ENCODE assay signal across 8 cellular contexts in the genomic region with DNA sequence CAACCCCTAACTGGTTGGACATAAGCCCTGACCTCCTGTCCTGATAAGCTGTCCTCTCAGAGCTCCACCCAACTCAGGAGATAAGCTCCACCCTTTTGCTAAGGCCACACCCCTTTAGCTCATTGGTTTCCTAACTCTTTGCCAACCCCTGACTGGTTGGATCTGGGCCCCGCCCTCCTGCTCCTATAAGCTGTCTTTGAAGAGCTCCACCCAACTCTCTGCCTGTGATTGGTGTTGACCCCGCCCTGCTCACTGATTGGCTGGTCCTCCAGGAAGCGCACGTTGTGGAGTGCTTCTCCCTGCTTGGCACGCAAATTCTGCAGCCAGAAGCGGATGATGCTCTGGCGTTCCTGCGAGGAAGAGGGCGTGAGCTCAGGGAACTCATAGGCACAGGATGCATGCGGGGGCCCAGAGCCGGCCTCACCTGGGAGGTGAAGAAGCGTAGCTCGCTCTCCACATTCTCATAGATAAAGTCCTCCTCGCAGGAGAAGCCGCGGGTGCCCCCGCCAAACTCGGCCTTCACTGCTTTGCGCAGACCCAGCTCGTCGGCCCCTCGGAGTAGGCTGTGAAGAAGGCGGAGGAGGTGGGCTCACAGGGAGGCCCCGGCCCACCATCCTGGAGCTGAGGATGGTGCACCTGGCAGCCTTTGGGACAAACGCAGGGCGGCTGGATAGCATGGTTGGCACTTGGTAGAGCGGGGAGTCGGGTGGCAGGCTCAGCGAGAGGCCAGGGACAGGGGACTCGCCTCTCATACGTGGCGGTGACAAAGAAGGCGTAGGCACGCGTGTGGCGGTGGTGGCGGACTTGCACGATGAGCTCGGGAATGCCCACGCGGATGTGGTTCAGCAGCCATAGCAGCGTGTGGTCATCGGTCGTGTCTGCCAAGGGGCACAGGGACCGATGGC. TPM values are rescaled to one million over a fixed set of nuclear protein-coding genes. Genes with fewer than 3 reads are reported as not detected.
DNase-seq lines count a peak whose midpoint lies in the region; ATAC-seq, FAIRE-seq and TF ChIP-seq lines count a peak whose summit lies in the region.

No MANE protein-coding gene starts in this region.

- peak overlapping the region; percentile 76 to 79 (median 78) for H3K4me3 Mint-ChIP-seq in nephron

- TF ChIP-seq RAD21 in A549 (conservative IDR thresholded peaks at IDR 0.05 in 1 of 2, IDR thresholded peaks at IDR 0.05 in 1 of 2): no peak

- H3K36me3 Mint-ChIP-seq in nephron (ENCODE audit: low read depth): peaks cover 19% of the 10 kb centered on the region

- no peak overlapping the region for H3K27ac Mint-ChIP-seq in nephron

- TF ChIP-seq CTCF in A549 (IDR thresholded peaks at IDR 0.05) (no peak), nephron (IDR thresholded peaks at IDR 0.05; ENCODE audit: unreplicated experiment in 3 of 3) (no peak), omental fat pad (IDR thresholded peaks at IDR 0.05) (no peak)

- H3K4me3 ChIP-seq in A549: no peak overlapping the region

- ATAC-seq in A549 (peak in 1 of 2 experiments; percentile 6; a peak in 3 of 6 replicates), GM21360 (IDR thresholded peaks at IDR 0.05; ENCODE audit: unreplicated experiment) (no peak), omental fat pad (ENCODE audit: low FRiP score) (no peak)

- WGBS in A549 (ENCODE audit: missing lambda C conversion rate): 93% methylated on average over 25 of the region's 45 CpGs

- CTCF ChIA-PET in A549 (lab: Yijun Ruan, JAX): interaction anchor here (0.8 to 2.5 kb wide), 9 partner anchors 10 to 57 kb away, joined by 3 to 9 read pairs (median 3); a partner anchor contains a TSS

- peak overlapping the region; percentile 84 for H3K4me2 ChIP-seq in A549

- peaks cover 17% of the 10 kb centered on the region for H3K4me1 Mint-ChIP-seq in nephron

- no peaks in the 10 kb centered on the region for H3K9me3 Mint-ChIP-seq in nephron

- H3K4me1 ChIP-seq in A549: peaks cover 14% of the 10 kb centered on the region

- no peak for FAIRE-seq in A549 (lab: Jason Lieb, UNC)

- TF ChIP-seq EP300 in A549 (IDR thresholded peaks at IDR 0.05): no peak

- peak overlapping the region in 1 of 2 experiments; percentile 98; a peak in 3 of 6 replicates for H3K27ac ChIP-seq in A549

- H3K27me3 Mint-ChIP-seq in nephron (ENCODE audit: low read depth): peaks cover 19% of the 10 kb centered on the region

- POLR2A ChIA-PET in A549 (lab: Yijun Ruan, JAX): interaction anchor here (0.6 to 1.0 kb wide), 4 partner anchors 20 to 292 kb away, joined by 3 to 4 read pairs (median 4); a partner anchor contains a TSS

- no peak for TF ChIP-seq POLR2A in A549 (IDR thresholded peaks at IDR 0.05; ENCODE audit: low read length)

- DNase-seq in A549 (ENCODE audit: low read depth in 1 of 2, low spot score in 1 of 2) (peak; percentile 41 to 90), EH (ENCODE audit: low read depth) (peak; percentile 67), NCI-H774 (lab: John Stamatoyannopoulos, UW) (peak; percentile 16), amygdala (lab: John Stamatoyannopoulos, UW) (peak in 29 of 56 donors; percentile 6 to 83 (median 41)), cerebellar nuclear complex (lab: John Stamatoyannopoulos, UW) (no peak), omental fat pad (ENCODE audit: low spot score) (no peak)

- H3K9me3 ChIP-seq in A549: no peaks in the 10 kb centered on the region

TF ChIP-seq in A549, 52 proteins besides CTCF, POLR2A, EP300 and RAD21 (continues in another document):
- TF ChIP-seq SREBF2 (IDR thresholded peaks at IDR 0.05) (no peak), TFCP2L1 (CRISPR knock-in tag; IDR thresholded peaks at IDR 0.05) (no peak), CBX2 (IDR thresholded peaks at IDR 0.05; ENCODE audit: borderline replicate concordance, low read depth) (no peak), CHD2 (IDR thresholded peaks at IDR 0.05; ENCODE audit: low read length, partially characterized antibody) (no peak), FOSL2 (IDR thresholded peaks at IDR 0.05) (no peak), FOSL2 (CRISPR knock-in tag; IDR thresholded peaks at IDR 0.05) (no peak), MAFK (IDR thresholded peaks at IDR 0.05; ENCODE audit: partially characterized antibody) (no peak), ZFP36 (IDR thresholded peaks at IDR 0.05; ENCODE audit: borderline replicate concordance, partially characterized antibody) (no peak), ZSCAN20 (CRISPR knock-in tag; IDR thresholded peaks at IDR 0.05) (no peak), HEYL (CRISPR knock-in tag; IDR thresholded peaks at IDR 0.05) (no peak), KDM1A (IDR thresholded peaks at IDR 0.05; ENCODE audit: low read depth) (no peak), CHD4 (IDR thresholded peaks at IDR 0.05; ENCODE audit: borderline replicate concordance) (no peak), RFX5 (IDR thresholded peaks at IDR 0.05) (no peak), NR3C1 (IDR thresholded peaks at IDR 0.05) (no peak), HOXB13 (CRISPR knock-in tag; IDR thresholded peaks at IDR 0.05; ENCODE audit: low read depth) (no peak)
- TF ChIP-seq, protein P1, sequence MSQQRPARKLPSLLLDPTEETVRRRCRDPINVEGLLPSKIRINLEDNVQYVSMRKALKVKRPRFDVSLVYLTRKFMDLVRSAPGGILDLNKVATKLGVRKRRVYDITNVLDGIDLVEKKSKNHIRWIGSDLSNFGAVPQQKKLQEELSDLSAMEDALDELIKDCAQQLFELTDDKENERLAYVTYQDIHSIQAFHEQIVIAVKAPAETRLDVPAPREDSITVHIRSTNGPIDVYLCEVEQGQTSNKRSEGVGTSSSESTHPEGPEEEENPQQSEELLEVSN (IDR thresholded peaks at IDR 0.05; ENCODE audit: borderline replicate concordance, low read depth): no peak
- TF ChIP-seq, protein P2, sequence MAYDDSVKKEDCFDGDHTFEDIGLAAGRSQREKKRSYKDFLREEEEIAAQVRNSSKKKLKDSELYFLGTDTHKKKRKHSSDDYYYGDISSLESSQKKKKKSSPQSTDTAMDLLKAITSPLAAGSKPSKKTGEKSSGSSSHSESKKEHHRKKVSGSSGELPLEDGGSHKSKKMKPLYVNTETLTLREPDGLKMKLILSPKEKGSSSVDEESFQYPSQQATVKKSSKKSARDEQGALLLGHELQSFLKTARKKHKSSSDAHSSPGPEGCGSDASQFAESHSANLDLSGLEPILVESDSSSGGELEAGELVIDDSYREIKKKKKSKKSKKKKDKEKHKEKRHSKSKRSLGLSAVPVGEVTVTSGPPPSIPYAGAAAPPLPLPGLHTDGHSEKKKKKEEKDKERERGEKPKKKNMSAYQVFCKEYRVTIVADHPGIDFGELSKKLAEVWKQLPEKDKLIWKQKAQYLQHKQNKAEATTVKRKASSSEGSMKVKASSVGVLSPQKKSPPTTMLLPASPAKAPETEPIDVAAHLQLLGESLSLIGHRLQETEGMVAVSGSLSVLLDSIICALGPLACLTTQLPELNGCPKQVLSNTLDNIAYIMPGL (CRISPR knock-in tag; IDR thresholded peaks at IDR 0.05; ENCODE audit: borderline replicate concordance): no peak
- TF ChIP-seq, protein P3, sequence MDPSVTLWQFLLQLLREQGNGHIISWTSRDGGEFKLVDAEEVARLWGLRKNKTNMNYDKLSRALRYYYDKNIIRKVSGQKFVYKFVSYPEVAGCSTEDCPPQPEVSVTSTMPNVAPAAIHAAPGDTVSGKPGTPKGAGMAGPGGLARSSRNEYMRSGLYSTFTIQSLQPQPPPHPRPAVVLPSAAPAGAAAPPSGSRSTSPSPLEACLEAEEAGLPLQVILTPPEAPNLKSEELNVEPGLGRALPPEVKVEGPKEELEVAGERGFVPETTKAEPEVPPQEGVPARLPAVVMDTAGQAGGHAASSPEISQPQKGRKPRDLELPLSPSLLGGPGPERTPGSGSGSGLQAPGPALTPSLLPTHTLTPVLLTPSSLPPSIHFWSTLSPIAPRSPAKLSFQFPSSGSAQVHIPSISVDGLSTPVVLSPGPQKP (IDR thresholded peaks at IDR 0.05; ENCODE audit: low read depth, low read length): no peak

RNA-seq across cellular contexts. Expression of a gene that starts 1.7 kb away (rescaled TPM):
- polyA plus RNA-seq in A549 (2011; rRNA removed) (2.2 and 2.4 TPM in 2 replicates), A549 (2017; fragmentation: RNase III; extraction: RNeasy Plus Mini Kit Qiagen cat#74134 plus additional on column Dnase treatment) (3.9 to 5.5 TPM (median 5.1 TPM) in 3 replicates)
- polyA plus RNA-seq in A549 (2012; cell fraction: cytosol; rRNA removed): 3.4 and 4.1 TPM in 2 replicates
- 17.0 and 18.9 TPM in 2 replicates for polyA plus RNA-seq in A549 (2012; cell fraction: nucleus; rRNA removed)
- 1.9 and 2.9 TPM in 2 replicates for polyA minus RNA-seq in A549 (2011; rRNA and poly(A)+ RNA removed)
- 1 to 10 TPM; 5.5 to 6.1 (median 5.8) TPM for total RNA-seq in omental fat pad

RNA-seq across cellular contexts. Expression of a gene that starts 4.4 kb away (rescaled TPM):
- polyA plus RNA-seq in A549 (2011; rRNA removed): 9.5 and 10.6 TPM in 2 replicates
- 21.5 and 28.7 TPM in 2 replicates for polyA plus RNA-seq in A549 (2012; cell fraction: cytosol; rRNA removed)
- 73.4 and 90.0 TPM in 2 replicates for polyA plus RNA-seq in A549 (2012; cell fraction: nucleus; rRNA removed)
- polyA plus RNA-seq in A549 (2017; fragmentation: RNase III; extraction: RNeasy Plus Mini Kit Qiagen cat#74134 plus additional on column Dnase treatment): 17.9 to 21.7 TPM (median 19.3 TPM) in 3 replicates
- 4.8 and 5.5 TPM in 2 replicates for polyA minus RNA-seq in A549 (2011; rRNA and poly(A)+ RNA removed)
- total RNA-seq in omental fat pad: 10 to 100 TPM in 2 of 4 donors, 1 to 10 TPM in 2; 7.2 to 36.4 (median 12.0) TPM

RNA-seq across cellular contexts. Expression of a gene that starts 23.6 kb away (rescaled TPM):
- polyA plus RNA-seq in A549 (2011; rRNA removed) (27.5 and 35.5 TPM in 2 replicates), A549 (2017; fragmentation: RNase III; extraction: RNeasy Plus Mini Kit Qiagen cat#74134 plus additional on column Dnase treatment) (53.5 to 62.1 TPM (median 58.5 TPM) in 3 replicates)
- 73.9 and 80.5 TPM in 2 replicates for polyA plus RNA-seq in A549 (2012; cell fraction: cytosol; rRNA removed)
- polyA plus RNA-seq in A549 (2012; cell fraction: nucleus; rRNA removed): 33.7 and 39.6 TPM in 2 replicates
- polyA minus RNA-seq in A549 (2011; rRNA and poly(A)+ RNA removed): 14.5 TPM in 2 replicates
- 10 to 100 TPM in 3 of 4 donors, 1 to 10 TPM in 1; 4.6 to 44.4 (median 23.8) TPM for total RNA-seq in omental fat pad

RNA-seq across cellular contexts. Expression of a gene that starts 27.3 kb away (rescaled TPM):
- polyA plus RNA-seq in A549 (2011; rRNA removed) (28.1 and 30.5 TPM in 2 replicates), A549 (2017; fragmentation: RNase III; extraction: RNeasy Plus Mini Kit Qiagen cat#74134 plus additional on column Dnase treatment) (50.6 to 56.1 TPM (median 54.9 TPM) in 3 replicates)
- polyA plus RNA-seq in A549 (2012; cell fraction: cytosol; rRNA removed): 51.9 and 54.3 TPM in 2 replicates
- polyA plus RNA-seq in A549 (2012; cell fraction: nucleus; rRNA removed): 43.2 and 81.8 TPM in 2 replicates
- 6.4 and 7.5 TPM in 2 replicates for polyA minus RNA-seq in A549 (2011; rRNA and poly(A)+ RNA removed)
- total RNA-seq in omental fat pad: 100 to 1,000 TPM in 3 of 4 donors, 10 to 100 TPM in 1; 87.9 to 134 (median 119) TPM

RNA-seq across cellular contexts. Expression of a gene that starts 29.7 kb away (rescaled TPM):
- polyA plus RNA-seq in A549 (2011; rRNA removed) (2.3 TPM in 2 replicates), A549 (2017; fragmentation: RNase III; extraction: RNeasy Plus Mini Kit Qiagen cat#74134 plus additional on column Dnase treatment) (3.1 to 4.4 TPM (median 4.2 TPM) in 3 replicates)
- polyA plus RNA-seq in A549 (2012; cell fraction: cytosol; rRNA removed): 4.0 and 6.2 TPM in 2 replicates
- polyA plus RNA-seq in A549 (2012; cell fraction: nucleus; rRNA removed): 3.4 and 5.1 TPM in 2 replicates
- 2.0 and 3.0 TPM in 2 replicates for polyA minus RNA-seq in A549 (2011; rRNA and poly(A)+ RNA removed)
- total RNA-seq in omental fat pad: 10 to 100 TPM in 2 of 4 donors, 1 to 10 TPM in 2; 6.1 to 13.2 (median 11.1) TPM

Comparison
In these comparisons a context has a peak if more than half of its experiments do, and no peak if none do; other contexts are left out.
1. DNase-seq: peak in A549 (2 of 2), EH (single experiment), NCI-H774 (single experiment) and amygdala (29 of 56); none in cerebellar nuclear complex (0 of 2) and omental fat pad (single experiment).